In genomic region chr2:75035444-75036353, GRCh38 we compare ENCODE assay signal across 21 cellular contexts.
DNase-seq lines count a peak whose midpoint lies in the region; ATAC-seq and TF ChIP-seq lines count a peak whose summit lies in the region.
"Had no signal": no experiment of that assay in that cellular context is flagged by ENCODE, and none has a peak within 500 bp of the region (broad histone marks: within the 10 kb centered on the region; RNA-seq: fewer than 3 reads in every experiment).

No MANE protein-coding gene starts in this region.

- no peaks in the 10 kb centered on the region for H3K27me3 Mint-ChIP-seq in WTC11 (ENCODE audit: low read depth)

- no peak overlapping the region for H3K4me3 Mint-ChIP-seq in WTC11
- H3K4me3 Mint-ChIP-seq: neural progenitor cell had no signal

- H3K27me3 ChIP-seq in aorta (ENCODE audit: control insufficient read depth in 1 of 2, insufficient read depth in 2 of 2, low read length in 1 of 2) (no peaks in the 10 kb centered on the region), esophagus squamous epithelium (no peaks in the 10 kb centered on the region)
- H3K27me3 ChIP-seq: breast epithelium, neural progenitor cell, SJSA1 had no signal

- POLR2A ChIA-PET in WTC11 (lab: Charles Lee): no interaction called here

- H3K4me3 ChIP-seq in aorta (ENCODE audit: low read length in 2 of 2) (no peak overlapping the region), esophagus squamous epithelium (no peak overlapping the region)
- H3K4me3 ChIP-seq: breast epithelium, neural progenitor cell, SJSA1 had no signal

- H3K4me1 Mint-ChIP-seq in WTC11: no peaks in the 10 kb centered on the region
- H3K4me1 Mint-ChIP-seq: neural progenitor cell had no signal

- no peaks in the 10 kb centered on the region for H3K36me3 ChIP-seq in aorta (ENCODE audit: control insufficient read depth in 1 of 2, insufficient read depth in 2 of 2, low read length in 1 of 2)
- H3K36me3 ChIP-seq in esophagus squamous epithelium: no peaks in the 10 kb centered on the region
- H3K36me3 ChIP-seq: breast epithelium, neural progenitor cell, WERI-Rb-1 had no signal

- TF ChIP-seq CTCF in WTC11 (IDR thresholded peaks at IDR 0.05) (no peak), esophagus squamous epithelium (IDR thresholded peaks at IDR 0.05) (no peak)

- CTCF ChIA-PET in WTC11 (lab: Charles Lee): interaction anchor here (0.6 kb wide), 1 partner anchor 28 kb away, joined by 3 read pairs; no protein-coding TSS in a partner anchor

- ATAC-seq in WTC11: no peak
- peak; percentile 49 for ATAC-seq in aorta (ENCODE audit: low FRiP score)
- ATAC-seq: stimulated activated naive CD8-positive, alpha-beta T cell treated with anti-CD3 and anti-CD28 coated beads, Interleukin-15, Interleukin-2, amounts not matched to agents 100 U/mL and 50 U/mL, for 24 hours had no signal

- intact Hi-C loops in aorta (cut with DNase I): no loop called here
- intact Hi-C loops in esophagus squamous epithelium (cut with DNase I): no loop called here

- H3K4me1 ChIP-seq in aorta (ENCODE audit: control insufficient read depth in 1 of 2, insufficient read depth in 2 of 2, low read length in 2 of 2) (no peaks in the 10 kb centered on the region), esophagus squamous epithelium (peaks cover 0 to 5% (median 0%) of the 10 kb centered on the region in 3 donors)
- H3K4me1 ChIP-seq: breast epithelium, neural progenitor cell had no signal

- peak; percentile 45 for DNase-seq in SIG-M5 treated with dmso at 0.1 percent for 504 hours (lab: John Stamatoyannopoulos, UW; ENCODE audit: unreplicated experiment)
- DNase-seq in SIG-M5 (lab: John Stamatoyannopoulos, UW): no peak
- no peak for DNase-seq in WTC11 (ENCODE audit: low spot score)
- peak; percentile 16 for DNase-seq in iris pigment epithelial cell (ENCODE audit: low read depth)
- DNase-seq in aorta: no peak
- no peak for DNase-seq in activated effector memory CD4-positive, alpha-beta T cell treated with Interleukin-2 at 50 U/mL for 16 hours
- DNase-seq in esophagus squamous epithelium (lab: John Stamatoyannopoulos, UW): no peak
- no peak for DNase-seq in amygdala (lab: John Stamatoyannopoulos, UW)
- DNase-seq: 8988T; activated naive CD4-positive, alpha-beta T cell treated with Interleukin-2 at 50 U/mL for 16 hours; GDM1; H7; MM.1S; NCI-H2107; small intestine; stimulated activated naive CD8-positive, alpha-beta T cell treated with anti-CD3 and anti-CD28 coated beads, Interleukin-15, Interleukin-2, amounts not matched to agents 100 U/mL and 50 U/mL, for 24 hours; WERI-Rb-1 had no signal

- H3K27ac ChIP-seq in aorta (ENCODE audit: low read depth in 1 of 2, low read length in 2 of 2) (no peak overlapping the region), esophagus squamous epithelium (peak overlapping the region in 2 of 4 donors; percentile 11 to 35)
- H3K27ac ChIP-seq: neural progenitor cell, SJSA1, WERI-Rb-1 had no signal

- H3K9me3 ChIP-seq in aorta (ENCODE audit: control insufficient read depth, low read length): no peaks in the 10 kb centered on the region
- no peaks in the 10 kb centered on the region for H3K9me3 ChIP-seq in esophagus squamous epithelium
- H3K9me3 ChIP-seq: breast epithelium, Caco-2, SJSA1 had no signal

- TF ChIP-seq POLR2A in esophagus squamous epithelium (IDR thresholded peaks at IDR 0.05): no peak

- 69 to 75% methylated on average over 3 of the region's 3 CpGs for WGBS in aorta, 2 donors
- WGBS in esophagus squamous epithelium, 2 donors: 63 to 76% methylated on average over 3 of the region's 3 CpGs

- H3K36me3 Mint-ChIP-seq in WTC11: no peaks in the 10 kb centered on the region
- H3K36me3 Mint-ChIP-seq: neural progenitor cell had no signal

- H3K9me3 Mint-ChIP-seq in WTC11: no peaks in the 10 kb centered on the region
- H3K9me3 Mint-ChIP-seq: neural progenitor cell had no signal

- H3K27ac Mint-ChIP-seq in WTC11: no peak overlapping the region
- H3K27ac Mint-ChIP-seq: neural progenitor cell had no signal

TF ChIP-seq in WTC11, 78 proteins besides CTCF, POLR2A, EP300 and RAD21:
- TF ChIP-seq HMGA2 (CRISPR knock-in tag; IDR thresholded peaks at IDR 0.05): peak; percentile 97
- no peak for TF ChIP-seq E2F4 (CRISPR knock-in tag; IDR thresholded peaks at IDR 0.05; ENCODE audit: borderline replicate concordance, low read depth)

Comparison
In these comparisons a context has a peak if more than half of its experiments do, and no peak if none do; other contexts are left out.
1. DNase-seq: peak in SIG-M5 treated with dmso at 0.1 percent for 504 hours (single experiment) and iris pigment epithelial cell (single experiment); none in SIG-M5 (single experiment), WTC11 (single experiment), aorta (0 of 2), activated effector memory CD4-positive, alpha-beta T cell treated with Interleukin-2 at 50 U/mL for 16 hours (single experiment), esophagus squamous epithelium (single experiment) and amygdala (0 of 56).